6 cellular contexts compared by ENCODE assay signal in genomic region chr3:185990995-185991394, GRCh38. TPM values are rescaled to one million over a fixed set of nuclear protein-coding genes. Genes with fewer than 3 reads are reported as not detected.
DNase-seq lines count a peak whose midpoint lies in the region; ATAC-seq, FAIRE-seq and TF ChIP-seq lines count a peak whose summit lies in the region.
"Not testable (repeated sequence)": the region's sequence is repeated elsewhere in the genome, so short reads cannot be mapped to it uniquely, and the experiment has no call there.

No MANE protein-coding gene starts in this region.

- not testable (repeated sequence) for BruUV-seq in Panc1 (replicated peaks; lab: Mats Ljungman, UMichigan); GM12878 (replicated peaks; lab: Mats Ljungman, UMichigan); HepG2 (replicated peaks; lab: Mats Ljungman, UMichigan)

- H3K9me3 Mint-ChIP-seq in activated CD8-positive, alpha-beta T cell treated with anti-CD3 and anti-CD28 coated beads, Interleukin-2, amount 10 ng/mL, durations not matched to agents 7 days and 5 days (ENCODE audit: insufficient read depth); endodermal cell: not testable (repeated sequence)

- H3K27me3 Mint-ChIP-seq in activated CD8-positive, alpha-beta T cell treated with anti-CD3 and anti-CD28 coated beads, Interleukin-2, amount 10 ng/mL, durations not matched to agents 7 days and 5 days (ENCODE audit: low read depth); endodermal cell (ENCODE audit: insufficient read depth): not testable (repeated sequence)

- not testable (repeated sequence) for H2AFZ ChIP-seq in GM12878 (ENCODE audit: control insufficient read depth, low read depth, low read length); HepG2 (ENCODE audit: low read length)

- RAD21 ChIA-PET in GM12878 (lab: Charles Lee; ENCODE audit: unreplicated experiment) = interaction anchor here (0.6 to 1.8 kb wide), 3 partner anchors 80 to 549 kb away, joined by 4 to 6 read pairs (median 5); no protein-coding TSS in a partner anchor

- H3K27ac Mint-ChIP-seq in activated CD8-positive, alpha-beta T cell treated with anti-CD3 and anti-CD28 coated beads, Interleukin-2, amount 10 ng/mL, durations not matched to agents 7 days and 5 days; endodermal cell: not testable (repeated sequence)

- not testable (repeated sequence) for TF ChIP-seq CTCF in Panc1 (IDR thresholded peaks at IDR 0.05); GM12878 (IDR thresholded peaks at IDR 0.05 in 2 of 3, conservative IDR thresholded peaks at IDR 0.05 in 1 of 3; ENCODE audit: control insufficient read depth in 2 of 3, extremely low read depth in 1 of 3, insufficient read depth in 1 of 3, low read depth in 3 of 3, low read length in 3 of 3); endodermal cell (conservative IDR thresholded peaks at IDR 0.05); HepG2 (CRISPR knock-in tag; IDR thresholded peaks at IDR 0.05)

- not testable (repeated sequence) for TF ChIP-seq RAD21 in GM12878 (IDR thresholded peaks at IDR 0.05; ENCODE audit: insufficient read depth, low read depth, low read length); HepG2 (CRISPR knock-in tag; IDR thresholded peaks at IDR 0.05)

- H3K36me3 Mint-ChIP-seq in activated CD8-positive, alpha-beta T cell treated with anti-CD3 and anti-CD28 coated beads, Interleukin-2, amount 10 ng/mL, durations not matched to agents 7 days and 5 days (ENCODE audit: low read depth); endodermal cell (ENCODE audit: low read depth): not testable (repeated sequence)

- H3K4me1 Mint-ChIP-seq in activated CD8-positive, alpha-beta T cell treated with anti-CD3 and anti-CD28 coated beads, Interleukin-2, amount 10 ng/mL, durations not matched to agents 7 days and 5 days (ENCODE audit: low read depth); endodermal cell: not testable (repeated sequence)

- CTCF ChIA-PET in Panc1 (lab: Charles Lee) (interaction anchor here (1.3 kb wide), 1 partner anchor 80 kb away, joined by 6 read pairs; no protein-coding TSS in a partner anchor), GM12878 (lab: Yijun Ruan, JAX) (interaction anchor here (1.5 kb wide), 1 partner anchor 624 kb away, joined by 5 read pairs; no protein-coding TSS in a partner anchor)
- CTCF ChIA-PET in activated CD8-positive, alpha-beta T cell treated with anti-CD3 and anti-CD28 coated beads, Interleukin-2, amount 10 ng/mL, durations not matched to agents 7 days and 5 days (lab: Charles Lee) = interaction anchor here (2.0 kb wide), 1 partner anchor 13 kb away, joined by 7 read pairs; no protein-coding TSS in a partner anchor
- CTCF ChIA-PET in HepG2 (lab: Yijun Ruan, JAX; ENCODE audit: low intra/inter-chr PET ratio, low total read pairs) = not testable (repeated sequence)

- ATAC-seq in Panc1 (peak; percentile 59; the same call in 1 of the 2 replicates), HepG2 (peak; percentile 59)
- ATAC-seq in activated CD8-positive, alpha-beta T cell treated with anti-CD3 and anti-CD28 coated beads, Interleukin-2, amount 10 ng/mL, durations not matched to agents 7 days and 5 days = peak; percentile 63
- ATAC-seq in GM12878 = not testable (repeated sequence)

- H3K36me3 ChIP-seq in Panc1 (ENCODE audit: control insufficient read depth, insufficient read depth, low read length); GM12878 (ENCODE audit: control insufficient read depth in 2 of 2, insufficient read depth in 2 of 2, low read length in 1 of 2); endodermal cell (ENCODE audit: control insufficient read depth, insufficient read depth, low read length); HepG2 (replicated peaks in 1 of 2; ENCODE audit: control insufficient read depth in 1 of 2, insufficient read depth in 2 of 2, low read length in 2 of 2): not testable (repeated sequence)

- H3K4me3 ChIP-seq in Panc1 (ENCODE audit: low read depth in 2 of 2, low read length in 2 of 2); GM12878; endodermal cell (ENCODE audit: low read length); HepG2 (replicated peaks in 1 of 3; ENCODE audit: insufficient read depth in 1 of 3, low read depth in 2 of 3, low read length in 3 of 3): not testable (repeated sequence)

- TF ChIP-seq POLR2A in GM12892 (IDR thresholded peaks at IDR 0.05; ENCODE audit: low read depth, low read length); GM12878 (IDR thresholded peaks at IDR 0.05; ENCODE audit: low read depth, low read length); HepG2 (IDR thresholded peaks at IDR 0.05; ENCODE audit: insufficient read depth in 1 of 2, low read depth in 2 of 2, low read length in 2 of 2): not testable (repeated sequence)

- POLR2A ChIA-PET in Panc1 (lab: Charles Lee); activated CD8-positive, alpha-beta T cell treated with anti-CD3 and anti-CD28 coated beads, Interleukin-2, amount 10 ng/mL, durations not matched to agents 7 days and 5 days (lab: Charles Lee); GM12878 (lab: Charles Lee); HepG2 (lab: Yijun Ruan, JAX): not testable (repeated sequence)

- in situ Hi-C loops in Panc1 (cut with HindIII; ENCODE audit: low pct_unique_long_range_greater_than_20kb, low sequenced_read_pairs) = loop anchor here (5.0 kb wide), 1 partner anchor 79 kb away; no protein-coding TSS in a partner anchor
- in situ Hi-C loops in GM12878 (cut with MboI) = not testable (repeated sequence)
- in situ Hi-C loops in HepG2 (cut with HindIII; ENCODE audit: extremely low pct_ligation_motif_present, low pct_unique_long_range_greater_than_20kb) = loop anchor here (25.0 kb wide), 1 partner anchor 821 kb away; the partner anchor contains the start of gene RFC4

- not testable (repeated sequence) for TF ChIP-seq EP300 in GM12878 (IDR thresholded peaks at IDR 0.05; ENCODE audit: borderline replicate concordance in 1 of 2, control insufficient read depth in 1 of 2, low read depth in 2 of 2, low read length in 2 of 2); HepG2 (IDR thresholded peaks at IDR 0.05; ENCODE audit: low read depth in 2 of 2, low read length in 2 of 2); HepG2 (CRISPR knock-in tag; IDR thresholded peaks at IDR 0.05; ENCODE audit: borderline replicate concordance)

- intact Hi-C loops in Panc1 (cut with micrococcal nuclease; ENCODE audit: unreplicated experiment); GM12878 (cut with micrococcal nuclease; ENCODE audit: unreplicated experiment); HepG2 (cut with micrococcal nuclease; ENCODE audit: unreplicated experiment): not testable (repeated sequence)

- DNase-seq in GM12892 (ENCODE audit: insufficient read length); Panc1 (ENCODE audit: low read depth, low spot score); activated CD8-positive, alpha-beta T cell treated with anti-CD3 and anti-CD28 coated beads, Interleukin-2, amount 10 ng/mL, durations not matched to agents 7 days and 5 days; GM12878 (ENCODE audit: low read depth, low spot score); HepG2 (ENCODE audit: low spot score): not testable (repeated sequence)
- DNase-seq in endodermal cell = peak; percentile 7

- H3K4me3 Mint-ChIP-seq in activated CD8-positive, alpha-beta T cell treated with anti-CD3 and anti-CD28 coated beads, Interleukin-2, amount 10 ng/mL, durations not matched to agents 7 days and 5 days; endodermal cell: not testable (repeated sequence)

- H3K79me2 ChIP-seq in GM12878 (ENCODE audit: control insufficient read depth, insufficient read depth, low read length); HepG2 (ENCODE audit: insufficient read depth, low read length): not testable (repeated sequence)

- H3K27me3 ChIP-seq in Panc1 (ENCODE audit: control insufficient read depth, insufficient read depth, low read length); GM12878 (replicated peaks in 1 of 2; ENCODE audit: control insufficient read depth in 2 of 2, insufficient read depth in 2 of 2, low read length in 1 of 2); endodermal cell (ENCODE audit: control insufficient read depth, insufficient read depth, low read length, poor library complexity, severe bottlenecking): not testable (repeated sequence)
- H3K27me3 ChIP-seq in HepG2 (ENCODE audit: control insufficient read depth in 1 of 2, insufficient read depth in 2 of 2, low read length in 2 of 2) = peaks cover 2 to 15% of the 10 kb centered on the region in 2 experiments; a peak in 4 of 5 replicates

- not testable (repeated sequence) for H3K4me1 ChIP-seq in Panc1 (ENCODE audit: control insufficient read depth, insufficient read depth, low read length); GM12878 (ENCODE audit: control insufficient read depth, insufficient read depth, low read length); endodermal cell (ENCODE audit: control insufficient read depth, insufficient read depth, low read length)
- peaks cover 16% of the 10 kb centered on the region for H3K4me1 ChIP-seq in HepG2 (ENCODE audit: insufficient read depth, low read length)

- H3K27ac ChIP-seq in Panc1 (ENCODE audit: low read length); GM12878 (ENCODE audit: control insufficient read depth, insufficient read depth); endodermal cell (ENCODE audit: low read depth, low read length); HepG2 (ENCODE audit: extremely low read length, insufficient read depth, low read length): not testable (repeated sequence)

- H3K9me3 ChIP-seq in Panc1 (ENCODE audit: control insufficient read depth, insufficient read depth, low read depth, low read length); GM12878 (replicated peaks; ENCODE audit: control insufficient read depth, insufficient read depth, low read length); endodermal cell (ENCODE audit: control insufficient read depth, low read length); HepG2 (ENCODE audit: low read length): not testable (repeated sequence)

- SMC1A ChIA-PET in GM12878 (lab: Charles Lee; ENCODE audit: uncharacterized antibody, unreplicated experiment) = interaction anchor here (4.7 kb wide), 1 partner anchor 253 kb away, joined by 55 read pairs; no protein-coding TSS in a partner anchor

- not testable (repeated sequence) for H3K9ac ChIP-seq in GM12878 (ENCODE audit: control insufficient read depth, insufficient read depth, low read length); endodermal cell (ENCODE audit: extremely low read depth, low read length, poor library complexity, severe bottlenecking); HepG2 (ENCODE audit: insufficient read depth, low read depth, low read length)

- 46% methylated on average over 4 of the region's 4 CpGs for WGBS in GM12878 (ENCODE audit: insufficient coverage, insufficient replicate concordance, low lambda C conversion rate, missing lambda C conversion rate)
- 89 to 100% methylated on average over 1 to 2 of the region's 4 CpGs for WGBS in endodermal cell (ENCODE audit: insufficient coverage in 1 of 2, insufficient read length in 1 of 2), 2 experiments
- WGBS in HepG2 (ENCODE audit: low lambda C conversion rate) = 59% methylated on average over 4 of the region's 4 CpGs

- H3K4me2 ChIP-seq in GM12878 (ENCODE audit: control insufficient read depth, insufficient read depth); HepG2 (ENCODE audit: low read depth, low read length): not testable (repeated sequence)

- H4K20me1 ChIP-seq in GM12878 (ENCODE audit: control insufficient read depth, insufficient read depth); HepG2 (ENCODE audit: insufficient read depth, low read length): not testable (repeated sequence)

- peak; percentile 74 for FAIRE-seq in GM12892 (lab: Jason Lieb, UNC)
- peak; percentile 71 for FAIRE-seq in GM12878 (lab: Jason Lieb, UNC)
- FAIRE-seq in HepG2 (lab: Jason Lieb, UNC) = not testable (repeated sequence)

RNA-seq across cellular contexts. Expression of gene TRA2B, which starts 53.2 kb away (rescaled TPM):
- 166 TPM for polyA plus RNA-seq in GM12892 (2012; ENCODE audit: missing spikeins)
- 171 TPM for total RNA-seq in Panc1 (2021; ENCODE audit: unreplicated experiment)
- 264 TPM for polyA plus RNA-seq in Panc1 (2012; ENCODE audit: insufficient read length)
- 100 to 1,000 TPM; 271 to 277 TPM for total RNA-seq in activated CD8-positive, alpha-beta T cell treated with anti-CD3 and anti-CD28 coated beads, Interleukin-2, amount 10 ng/mL, durations not matched to agents 7 days and 5 days
- total RNA-seq in GM12878 (2013; cell fraction: nucleolus; rRNA removed) = 623 and 632 TPM in 2 replicates
- 302 and 313 TPM in 2 replicates for total RNA-seq in GM12878 (2014; rRNA removed)
- 286 and 317 TPM in 2 replicates for total RNA-seq in GM12878 (2014; rRNA removed; fragmentation: Illumina TruSeq; extraction: Trizol)
- total RNA-seq in GM12878 (2021) = 213 and 233 TPM in 2 replicates
- 121 TPM for polyA plus RNA-seq in GM12878 (2011; ENCODE audit: low read depth)
- 284 and 406 TPM in 2 replicates for polyA plus RNA-seq in GM12878 (2011; rRNA removed)
- polyA plus RNA-seq in GM12878 (2011; cell fraction: cytosol; rRNA removed) = 144 and 166 TPM in 2 replicates
- 281 and 356 TPM in 2 replicates for polyA plus RNA-seq in GM12878 (2011; cell fraction: nucleus; rRNA removed)
- 129 and 187 TPM in 2 replicates for polyA plus RNA-seq in GM12878 (2012)
- 271 and 356 TPM in 2 replicates for polyA plus RNA-seq in GM12878 (2014; fragmentation: Illumina TruSeq; extraction: Trizol)
- 100 to 1,000 TPM; 130 to 153 TPM for polyA plus RNA-seq in GM12878 (2014; fragmentation: Nextera tagmentation; extraction: Ambion mirVana)
- 267 and 277 TPM in 2 replicates for polyA plus RNA-seq in GM12878 (2014; rRNA removed)
- polyA plus RNA-seq in GM12878 (2016; fragmentation: Nextera tagmentation; extraction: Ambion mirVana) = 100 to 1,000 TPM; 285 to 291 TPM
- polyA minus RNA-seq in GM12878 (2011; rRNA and poly(A)+ RNA removed) = 214 and 234 TPM in 2 replicates
- polyA minus RNA-seq in GM12878 (2011; cell fraction: cytosol; rRNA and poly(A)+ RNA removed) = 134 and 165 TPM in 2 replicates
- 363 and 564 TPM in 2 replicates for polyA minus RNA-seq in GM12878 (2011; cell fraction: nucleus; rRNA and poly(A)+ RNA removed)
- 100 to 1,000 TPM; 222 to 230 TPM for total RNA-seq in endodermal cell
- 259 TPM for polyA plus RNA-seq in endodermal cell (2013, experiment 1 of 2)
- polyA plus RNA-seq in endodermal cell (2013, experiment 2 of 2) = 232 TPM
- 241 and 259 TPM in 2 replicates for total RNA-seq in HepG2 (2016; rRNA removed; fragmentation: Illumina TruSeq; extraction: Trizol)
- 38.2 and 46.4 TPM in 2 replicates for total RNA-seq in HepG2 (2016; cell fraction: cytosol; rRNA removed; fragmentation: Illumina TruSeq; extraction: Trizol; ENCODE audit: low read depth)
- total RNA-seq in HepG2 (2016; cell fraction: insoluble cytoplasmic fraction; rRNA removed; fragmentation: Illumina TruSeq; extraction: Trizol) = 252 and 280 TPM in 2 replicates
- total RNA-seq in HepG2 (2016; cell fraction: membrane; rRNA removed; fragmentation: Illumina TruSeq; extraction: Trizol) = 76.5 and 81.0 TPM in 2 replicates
- 391 and 395 TPM in 2 replicates for total RNA-seq in HepG2 (2016; cell fraction: nucleus; rRNA removed; fragmentation: Illumina TruSeq; extraction: Trizol)
- polyA plus RNA-seq in HepG2 (2011; rRNA removed) = 83.9 and 105 TPM in 2 replicates
- polyA plus RNA-seq in HepG2 (2011; cell fraction: cytosol; rRNA removed) = 65.0 and 65.1 TPM in 2 replicates
- polyA plus RNA-seq in HepG2 (2011; cell fraction: nucleus; rRNA removed) = 235 and 261 TPM in 2 replicates
- polyA plus RNA-seq in HepG2 (2012) = 62.0 and 93.0 TPM in 2 replicates
- 42.7 and 46.3 TPM in 2 replicates for polyA plus RNA-seq in HepG2 (2016; cell fraction: cytosol; fragmentation: Illumina TruSeq; extraction: Trizol; ENCODE audit: low read depth)
- 362 and 401 TPM in 2 replicates for polyA plus RNA-seq in HepG2 (2016; cell fraction: insoluble cytoplasmic fraction; fragmentation: Illumina TruSeq; extraction: Trizol; ENCODE audit: low read depth)
- polyA plus RNA-seq in HepG2 (2016; cell fraction: membrane; fragmentation: Illumina TruSeq; extraction: Trizol; ENCODE audit: low read depth) = 75.5 and 84.5 TPM in 2 replicates
- 261 and 267 TPM in 2 replicates for polyA plus RNA-seq in HepG2 (2016; cell fraction: nucleus; fragmentation: Illumina TruSeq; extraction: Trizol; ENCODE audit: insufficient read depth, low read depth)
- polyA minus RNA-seq in HepG2 (2011; rRNA and poly(A)+ RNA removed; ENCODE audit: low replicate concordance) = 162 and 478 TPM in 2 replicates
- 95.7 and 153 TPM in 2 replicates for polyA minus RNA-seq in HepG2 (2011; cell fraction: cytosol; rRNA and poly(A)+ RNA removed)
- polyA minus RNA-seq in HepG2 (2011; cell fraction: nucleus; rRNA and poly(A)+ RNA removed) = 674 and 713 TPM in 2 replicates
